31 cellular contexts compared by ENCODE assay signal in genomic region chr15:79442911-79443310, GRCh38. TPM values are rescaled to one million over a fixed set of nuclear protein-coding genes. Genes with fewer than 3 reads are reported as not detected.
DNase-seq lines count a peak whose midpoint lies in the region; ATAC-seq and TF ChIP-seq lines count a peak whose summit lies in the region.
"Had no signal": no experiment of that assay in that cellular context is flagged by ENCODE, and none has a peak within 500 bp of the region (broad histone marks: within the 10 kb centered on the region; RNA-seq: fewer than 3 reads in every experiment).

No MANE protein-coding gene starts in this region.

- no peak for TF ChIP-seq CTCF in nephron progenitor cell (IDR thresholded peaks at IDR 0.05)

- no peak overlapping the region for H3K4me3 Mint-ChIP-seq in nephron progenitor cell
- H3K4me3 Mint-ChIP-seq in natural killer cell treated with Interleukin-12 subunit alpha and Interleukin-12 subunit beta and Interleukin-15 and Interleukin-18, amount 100 ng/mL, for 72 hours, result no peak overlapping the region
- H3K4me3 Mint-ChIP-seq: activated CD8-positive, alpha-beta memory T cell treated with anti-CD3 and anti-CD28 coated beads, Interleukin-2, amount 10 ng/mL, durations not matched to agents 7 days and 5 days; activated T-cell treated with anti-CD3 and anti-CD28 coated beads, Interleukin-2, amount 50 U/mL, for 4 hours; IgD-negative memory B cell; T-helper 1 cell treated with Interleukin-12 subunit alpha and Interleukin-12 subunit beta and Interleukin-4 antibody, amounts not matched to agents 30 μg/mL and 1 μg/mL, for 36 hours; type B pancreatic cell had no signal

- peaks cover 15% of the 10 kb centered on the region for H3K36me3 Mint-ChIP-seq in nephron progenitor cell (ENCODE audit: low read depth)
- peaks cover 6% of the 10 kb centered on the region for H3K36me3 Mint-ChIP-seq in natural killer cell treated with Interleukin-12 subunit alpha and Interleukin-12 subunit beta and Interleukin-15 and Interleukin-18, amount 100 ng/mL, for 72 hours
- H3K36me3 Mint-ChIP-seq: activated CD8-positive, alpha-beta memory T cell treated with anti-CD3 and anti-CD28 coated beads, Interleukin-2, amount 10 ng/mL, durations not matched to agents 7 days and 5 days; IgD-negative memory B cell; type B pancreatic cell had no signal

- ATAC-seq in natural killer cell treated with Interleukin-12 subunit alpha and Interleukin-12 subunit beta and Interleukin-15 and Interleukin-18, amount 100 ng/mL, for 72 hours, result no peak
- no peak for ATAC-seq in HG03442 (IDR thresholded peaks at IDR 0.05; ENCODE audit: unreplicated experiment)
- ATAC-seq: activated CD8-positive, alpha-beta memory T cell treated with anti-CD3 and anti-CD28 coated beads, Interleukin-2, amount 10 ng/mL, durations not matched to agents 7 days and 5 days; activated T-cell treated with anti-CD3 and anti-CD28 coated beads, Interleukin-2, amount 50 U/mL, for 4 hours; left cardiac atrium; PC-3 had no signal

- H3K9me3 Mint-ChIP-seq in nephron progenitor cell, result peaks cover 22% of the 10 kb centered on the region
- H3K9me3 Mint-ChIP-seq in natural killer cell treated with Interleukin-12 subunit alpha and Interleukin-12 subunit beta and Interleukin-15 and Interleukin-18, amount 100 ng/mL, for 72 hours, result no peaks in the 10 kb centered on the region
- H3K9me3 Mint-ChIP-seq: T-helper 1 cell treated with Interleukin-12 subunit alpha and Interleukin-12 subunit beta and Interleukin-4 antibody, amounts not matched to agents 30 μg/mL and 1 μg/mL, for 36 hours; type B pancreatic cell had no signal

- H3K27me3 Mint-ChIP-seq in nephron progenitor cell (ENCODE audit: low read depth, poor library complexity), result no peaks in the 10 kb centered on the region
- peaks cover 0 to 13% of the 10 kb centered on the region in 2 donors for H3K27me3 Mint-ChIP-seq in natural killer cell treated with Interleukin-12 subunit alpha and Interleukin-12 subunit beta and Interleukin-15 and Interleukin-18, amount 100 ng/mL, for 72 hours
- H3K27me3 Mint-ChIP-seq: type B pancreatic cell had no signal

- peaks cover 16% of the 10 kb centered on the region for H3K4me1 Mint-ChIP-seq in nephron progenitor cell
- no peaks in the 10 kb centered on the region for H3K4me1 Mint-ChIP-seq in natural killer cell treated with Interleukin-12 subunit alpha and Interleukin-12 subunit beta and Interleukin-15 and Interleukin-18, amount 100 ng/mL, for 72 hours (ENCODE audit: low read depth in 2 of 2)
- H3K4me1 Mint-ChIP-seq: activated CD8-positive, alpha-beta memory T cell treated with anti-CD3 and anti-CD28 coated beads, Interleukin-2, amount 10 ng/mL, durations not matched to agents 7 days and 5 days; IgD-negative memory B cell had no signal

- no peak overlapping the region for H3K27ac Mint-ChIP-seq in nephron progenitor cell
- H3K27ac Mint-ChIP-seq in natural killer cell treated with Interleukin-12 subunit alpha and Interleukin-12 subunit beta and Interleukin-15 and Interleukin-18, amount 100 ng/mL, for 72 hours, result no peak overlapping the region
- H3K27ac Mint-ChIP-seq: activated CD8-positive, alpha-beta memory T cell treated with anti-CD3 and anti-CD28 coated beads, Interleukin-2, amount 10 ng/mL, durations not matched to agents 7 days and 5 days; IgD-negative memory B cell; T-helper 1 cell treated with Interleukin-12 subunit alpha and Interleukin-12 subunit beta and Interleukin-4 antibody, amounts not matched to agents 30 μg/mL and 1 μg/mL, for 36 hours; type B pancreatic cell had no signal

- peak; percentile 50 for DNase-seq in NCI-H1105 treated with DMSO at 0.1 percent for 48 hours (lab: John Stamatoyannopoulos, UW)
- DNase-seq in NCI-H1105 (lab: John Stamatoyannopoulos, UW), result no peak
- peak; percentile 74 for DNase-seq in NCI-H1417 treated with DMSO at 0.1 percent for 48 hours (lab: John Stamatoyannopoulos, UW)
- peak; percentile 58 for DNase-seq in NCI-H82 (lab: John Stamatoyannopoulos, UW)
- DNase-seq in nephron progenitor cell, result peak; percentile 27
- DNase-seq in stimulated activated CD4-positive, alpha-beta T cell treated with anti-CD3 and anti-CD28 coated beads, Interleukin-2, amount 100 ng/mL, for 24 hours, result no peak
- no peak for DNase-seq in natural killer cell treated with Interleukin-12 subunit alpha and Interleukin-12 subunit beta and Interleukin-15 and Interleukin-18, amount 100 ng/mL, for 72 hours (ENCODE audit: low spot score)
- DNase-seq: 8988T; activated CD4-positive, alpha-beta T cell treated with anti-CD3 and anti-CD28 coated beads, Interleukin-2, amount 50 U/mL, for 4 hours; activated CD4-positive, CD25-positive, alpha-beta regulatory T cell; activated CD8-positive, alpha-beta memory T cell treated with anti-CD3 and anti-CD28 coated beads, Interleukin-2, amount 10 ng/mL, durations not matched to agents 7 days and 5 days; activated naive CD4-positive, alpha-beta T cell; activated T-cell treated with anti-CD3 and anti-CD28 coated beads, Interleukin-2, amount 50 U/mL, for 4 hours; C1 segment of cervical spinal cord; central memory CD4-positive, alpha-beta T cell; COR-L47; cortex of kidney; DMS79 treated with DMSO at 0.1 percent for 48 hours; effector memory CD4-positive, alpha-beta T cell; GF-D8; hippocampal formation; left cardiac atrium; mammary epithelial cell; ovary; PC-3; SK-N-SH; stimulated activated naive CD4-positive, alpha-beta T cell had no signal

RNA-seq across cellular contexts. Expression of gene MINAR1, which starts 10.8 kb away (rescaled TPM):
- total RNA-seq in natural killer cell treated with Interleukin-12 subunit alpha and Interleukin-12 subunit beta and Interleukin-15 and Interleukin-18, amount 100 ng/mL, for 72 hours, result 1 to 10 TPM; 1.1 to 1.7 TPM

Comparison
In these comparisons a context has a peak if more than half of its experiments do, and no peak if none do; other contexts are left out.
1. DNase-seq: peak in NCI-H1105 treated with DMSO at 0.1 percent for 48 hours (single experiment), NCI-H1417 treated with DMSO at 0.1 percent for 48 hours (single experiment), NCI-H82 (single experiment) and nephron progenitor cell (single experiment); none in NCI-H1105 (single experiment), stimulated activated CD4-positive, alpha-beta T cell treated with anti-CD3 and anti-CD28 coated beads, Interleukin-2, amount 100 ng/mL, for 24 hours (0 of 2) and natural killer cell treated with Interleukin-12 subunit alpha and Interleukin-12 subunit beta and Interleukin-15 and Interleukin-18, amount 100 ng/mL, for 72 hours (single experiment).